11 cellular contexts compared by ENCODE assay signal in the genomic region with DNA sequence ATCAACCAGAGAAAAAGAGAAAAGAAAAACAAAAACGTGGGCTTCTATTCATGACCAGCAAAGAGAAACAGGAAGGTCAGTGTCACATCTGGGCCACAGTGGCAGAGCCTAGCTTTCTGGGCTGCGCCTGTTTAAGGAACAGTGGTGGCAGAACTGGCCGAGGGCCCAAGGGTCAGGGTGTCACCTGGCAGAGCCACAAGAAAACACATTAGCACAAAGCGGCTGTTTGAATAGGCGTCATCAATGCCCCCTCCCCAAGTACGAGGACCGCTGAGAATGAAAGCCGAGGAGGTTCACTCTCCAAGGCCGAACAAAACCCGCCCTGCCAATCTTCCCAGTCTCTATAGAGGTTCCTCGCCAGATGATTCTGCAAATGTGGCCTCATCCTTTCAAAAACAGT.
A peak's percentile ranks its signal among the peaks of the same experiment; 100 is the strongest.
DNase-seq lines count a peak whose midpoint lies in the region; ATAC-seq lines count a peak whose summit lies in the region.
"Had no signal": no experiment of that assay in that cellular context is flagged by ENCODE, and none has a peak within 500 bp of the region (broad histone marks: within the 10 kb centered on the region; RNA-seq: fewer than 3 reads in every experiment).

No MANE protein-coding gene starts in this region.

- H3K9me3 ChIP-seq in HAP-1: no peaks in the 10 kb centered on the region

- in situ Hi-C loops in HAP-1 (cut with MboI; ENCODE audit: low sequenced_read_pairs): no loop called here

- H3K36me3 Mint-ChIP-seq in stimulated activated memory B cell treated with anti-CD40 and anti-IgM and Interleukin-4, amounts not matched to agents 10 μg/mL and 1 μg/mL and 100 μg/mL, for 72 hours: peaks cover 40% of the 10 kb centered on the region

- H3K4me3 Mint-ChIP-seq in stimulated activated memory B cell treated with anti-CD40 and anti-IgM and Interleukin-4, amounts not matched to agents 10 μg/mL and 1 μg/mL and 100 μg/mL, for 72 hours: no peak overlapping the region
- H3K4me3 Mint-ChIP-seq: T-helper 1 cell treated with Interleukin-12 subunit alpha and Interleukin-12 subunit beta and Interleukin-4 antibody, amounts not matched to agents 30 μg/mL and 1 μg/mL, for 36 hours had no signal

- no peaks in the 10 kb centered on the region for H3K9me3 Mint-ChIP-seq in stimulated activated memory B cell treated with anti-CD40 and anti-IgM and Interleukin-4, amounts not matched to agents 10 μg/mL and 1 μg/mL and 100 μg/mL, for 72 hours

- no peaks in the 10 kb centered on the region for H3K27me3 ChIP-seq in HAP-1 (ENCODE audit: low read depth)

- H3K27ac Mint-ChIP-seq in stimulated activated memory B cell treated with anti-CD40 and anti-IgM and Interleukin-4, amounts not matched to agents 10 μg/mL and 1 μg/mL and 100 μg/mL, for 72 hours: peak overlapping the region; percentile 65
- H3K27ac Mint-ChIP-seq: T-helper 1 cell treated with Interleukin-12 subunit alpha and Interleukin-12 subunit beta and Interleukin-4 antibody, amounts not matched to agents 30 μg/mL and 1 μg/mL, for 36 hours had no signal

- ATAC-seq in left lobe of liver (peak; percentile 93), GM21786 (IDR thresholded peaks at IDR 0.05; ENCODE audit: unreplicated experiment) (no peak)
- ATAC-seq in stimulated activated memory B cell treated with anti-CD40 and anti-IgM and Interleukin-4, amounts not matched to agents 10 μg/mL and 1 μg/mL and 100 μg/mL, for 72 hours: no peak

- DNase-seq in NCI-H748 (lab: John Stamatoyannopoulos, UW; ENCODE audit: unreplicated experiment): peak; percentile 67
- DNase-seq in NCI-H748 treated with DMSO at 0.1 percent for 48 hours (lab: John Stamatoyannopoulos, UW): no peak
- peak; percentile 61 for DNase-seq in astrocyte of the hippocampus (ENCODE audit: low read depth, low spot score)
- DNase-seq in left lobe of liver (ENCODE audit: low spot score): peak; percentile 64
- DNase-seq in HAP-1 (ENCODE audit: low spot score in 2 of 2): no peak
- no peak for DNase-seq in SHP77 (lab: John Stamatoyannopoulos, UW)
- DNase-seq: effector CD8-positive, alpha-beta T cell; NCI-H82 had no signal

- H3K36me3 ChIP-seq in HAP-1 (replicated peaks): no peaks in the 10 kb centered on the region

- peaks cover 57% of the 10 kb centered on the region for H3K4me1 Mint-ChIP-seq in stimulated activated memory B cell treated with anti-CD40 and anti-IgM and Interleukin-4, amounts not matched to agents 10 μg/mL and 1 μg/mL and 100 μg/mL, for 72 hours

- H3K27me3 Mint-ChIP-seq in stimulated activated memory B cell treated with anti-CD40 and anti-IgM and Interleukin-4, amounts not matched to agents 10 μg/mL and 1 μg/mL and 100 μg/mL, for 72 hours: no peaks in the 10 kb centered on the region

- H3K4me1 ChIP-seq in HAP-1: no peaks in the 10 kb centered on the region

- H3K4me3 ChIP-seq in HAP-1: no peak overlapping the region

Comparison
In these comparisons a context has a peak if more than half of its experiments do, and no peak if none do; other contexts are left out.
1. DNase-seq: peak in NCI-H748 (single experiment), astrocyte of the hippocampus (single experiment) and left lobe of liver (single experiment); none in NCI-H748 treated with DMSO at 0.1 percent for 48 hours (single experiment), HAP-1 (0 of 2) and SHP77 (0 of 2).